Comparison of ENCODE assay signal across 31 cellular contexts in the genomic region with DNA sequence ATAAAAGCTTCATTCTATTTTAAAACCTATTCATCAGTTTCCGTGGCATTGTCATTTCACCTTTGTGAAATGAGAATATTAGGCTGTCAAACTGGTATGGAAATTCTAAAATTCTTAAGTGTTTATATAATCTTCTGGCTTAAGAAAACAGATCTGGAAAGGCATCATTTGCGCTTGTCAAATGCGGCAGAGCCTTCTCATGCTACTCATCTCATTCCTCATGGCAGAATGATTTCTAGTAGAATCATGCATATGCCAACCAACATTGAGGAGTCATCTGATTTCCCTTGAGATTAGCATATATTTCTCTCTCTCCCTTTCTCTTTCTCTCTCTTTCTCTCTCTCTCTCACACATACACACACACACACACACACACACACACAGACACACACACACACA. TPM values are rescaled to one million over a fixed set of nuclear protein-coding genes. Genes with fewer than 3 reads are reported as not detected.
"Had no signal": no experiment of that assay in that cellular context is flagged by ENCODE, and none has a peak within 500 bp of the region (broad histone marks: within the 10 kb centered on the region; RNA-seq: fewer than 3 reads in every experiment).

No MANE protein-coding gene starts in this region.

- H3K79me2 ChIP-seq: hepatocyte, parathyroid adenoma had no signal

- H3K36me3 ChIP-seq: colonic mucosa, esophagus muscularis mucosa, gastroesophageal sphincter, heart left ventricle, neural progenitor cell, sigmoid colon, tibial artery had no signal

- H3K27me3 ChIP-seq: colonic mucosa, esophagus muscularis mucosa, foreskin keratinocyte, gastroesophageal sphincter, heart left ventricle, hepatocyte, neural progenitor cell, sigmoid colon, testis, tibial artery had no signal

- H3K4me2 ChIP-seq: hepatocyte, neural progenitor cell had no signal

- DNase-seq: colonic mucosa; effector memory CD4-positive, alpha-beta T cell; heart left ventricle; kidney; natural killer cell; sigmoid colon; stimulated activated CD4-positive, alpha-beta T cell treated with anti-CD3 and anti-CD28 coated beads, Interleukin-2, amount 100 ng/mL, for 24 hours; stimulated activated CD4-positive, alpha-beta T cell treated with anti-CD3 and anti-CD28 coated beads, Interleukin-4, amount 100 ng/mL, for 24 hours; stimulated activated naive CD4-positive, alpha-beta T cell treated with Interleukin-2 at 50 U/mL for 16 hours; substantia nigra; testis; tibial artery had no signal

- H3K4me1 ChIP-seq: colonic mucosa, foreskin keratinocyte, gastroesophageal sphincter, neural progenitor cell, parathyroid adenoma, sigmoid colon, testis, tibial artery had no signal

- H3K27ac ChIP-seq: colonic mucosa, esophagus muscularis mucosa, foreskin keratinocyte, gastroesophageal sphincter, heart left ventricle, hepatocyte, neural progenitor cell, parathyroid adenoma, sigmoid colon, testis, tibial artery had no signal

- H3K9ac ChIP-seq: neural progenitor cell, parathyroid adenoma had no signal

- H3K9me3 ChIP-seq: colonic mucosa, sigmoid colon, testis had no signal

- H2AFZ ChIP-seq: hepatocyte, neural progenitor cell, parathyroid adenoma had no signal

- H3K4me3 ChIP-seq: colonic mucosa, esophagus muscularis mucosa, gastroesophageal sphincter, heart left ventricle, hepatocyte, lung, neural progenitor cell, sigmoid colon, testis, tibial artery had no signal

- ATAC-seq: foreskin keratinocyte; gastroesophageal sphincter; heart left ventricle; left lobe of liver; natural killer cell; right cardiac atrium; stimulated activated effector memory CD8-positive, alpha-beta T cell treated with anti-CD3 and anti-CD28 coated beads, Interleukin-12 subunit alpha, Interleukin-12 subunit beta, amount 100 ng/mL, for 72 hours had no signal

RNA-seq across cellular contexts. Expression of a gene that starts 48.8 kb away (rescaled TPM):
- total RNA-seq: colonic mucosa, endothelial cell of umbilical vein, epithelial cell of proximal tubule, esophagus muscularis mucosa, fibroblast of lung, foreskin keratinocyte, gastroesophageal sphincter, kidney, left lobe of liver, liver, lung, mononuclear cell, natural killer cell, osteoblast, progenitor cell of endocrine pancreas, renal cortical epithelial cell, sigmoid colon, testis had no signal
- polyA plus RNA-seq: endothelial cell of umbilical vein, fibroblast of lung, foreskin keratinocyte, liver, lung, urinary bladder had no signal
